In genomic region chr22:20818471-20818870, GRCh38 we compare ENCODE assay signal across 29 cellular contexts. TPM values are rescaled to one million over a fixed set of nuclear protein-coding genes. Genes with fewer than 3 reads are reported as not detected.
"Had no signal": no experiment of that assay in that cellular context is flagged by ENCODE, and none has a peak within 500 bp of the region (broad histone marks: within the 10 kb centered on the region; RNA-seq: fewer than 3 reads in every experiment).

No MANE protein-coding gene starts in this region.

- FAIRE-seq: small intestine had no signal

- H3K36me3 ChIP-seq: neural progenitor cell, ovary, uterus had no signal

- H3K27ac ChIP-seq: neural progenitor cell, ovary, parathyroid adenoma, psoas muscle, right lobe of liver, sigmoid colon, stomach, thoracic aorta, thyroid gland, tibial nerve, upper lobe of left lung, uterus had no signal

- H3K9me3 ChIP-seq: ovary, psoas muscle, right lobe of liver, sigmoid colon, stomach, thoracic aorta, thyroid gland, tibial nerve, upper lobe of left lung, uterus had no signal

- H2AFZ ChIP-seq: neural progenitor cell, parathyroid adenoma had no signal

- H3K9ac ChIP-seq: neural progenitor cell, parathyroid adenoma had no signal

- H3K27me3 ChIP-seq: neural progenitor cell, ovary, right lobe of liver, sigmoid colon, stomach, thyroid gland, tibial nerve, upper lobe of left lung, uterus had no signal

- H3K79me2 ChIP-seq: parathyroid adenoma had no signal

- H3K4me2 ChIP-seq: neural progenitor cell had no signal

- ATAC-seq: natural killer cell; psoas muscle; right cardiac atrium; right lobe of liver; stimulated activated effector memory CD8-positive, alpha-beta T cell treated with anti-CD3 and anti-CD28 coated beads, Interleukin-12 subunit alpha, Interleukin-12 subunit beta, amount 100 ng/mL, for 72 hours; stimulated activated naive B cell treated with anti-CD40 and anti-IgM and Interleukin-4, amounts not matched to agents 10 μg/mL and 1 μg/mL and 100 μg/mL, for 72 hours had no signal

- H3K4me1 ChIP-seq: neural progenitor cell, parathyroid adenoma, psoas muscle, right lobe of liver, sigmoid colon, stomach, thyroid gland, tibial nerve, upper lobe of left lung, uterus had no signal

- H3K4me3 ChIP-seq: neural progenitor cell, ovary, psoas muscle, right lobe of liver, sigmoid colon, stomach, thoracic aorta, thyroid gland, tibial nerve, upper lobe of left lung, uterus had no signal

- DNase-seq: natural killer cell; occipital lobe; ovary; posterior cingulate gyrus; psoas muscle; right cardiac atrium; right lobe of liver; sigmoid colon; small intestine; stimulated activated CD4-positive, alpha-beta T cell treated with anti-CD3 and anti-CD28 coated beads, Interleukin-15, amount 100 ng/mL, for 24 hours; stimulated activated CD4-positive, alpha-beta T cell treated with anti-CD3 and anti-CD28 coated beads, Interleukin-2, amount 100 ng/mL, for 24 hours; stimulated activated CD4-positive, alpha-beta T cell treated with anti-CD3 and anti-CD28 coated beads, Interleukin-2, amount 100 ng/mL, for 48 hours; stimulated activated CD4-positive, alpha-beta T cell treated with anti-CD3 and anti-CD28 coated beads, Interleukin-4, amount 100 ng/mL, for 24 hours; stimulated activated naive B cell treated with anti-CD40 and anti-IgM and Interleukin-4, amounts not matched to agents 10 μg/mL and 1 μg/mL and 100 μg/mL, for 72 hours; stimulated activated naive CD4-positive, alpha-beta T cell treated with Interleukin-2 at 50 U/mL for 16 hours; stomach; thyroid gland; trophoblast cell; upper lobe of left lung; uterus had no signal

RNA-seq across cellular contexts. Expression of gene SERPIND1, which starts 44.6 kb away (rescaled TPM):
- total RNA-seq: osteoblast, psoas muscle, renal cortical epithelial cell, sigmoid colon, skeletal muscle tissue, thoracic aorta had no signal
- polyA plus RNA-seq: neural cell had no signal
